Comparison of ENCODE assay signal across 12 cellular contexts in genomic region chr15:58473720-58474119, GRCh38. TPM values are rescaled to one million over a fixed set of nuclear protein-coding genes. Genes with fewer than 3 reads are reported as not detected.
DNase-seq lines count a peak whose midpoint lies in the region; ATAC-seq, FAIRE-seq and TF ChIP-seq lines count a peak whose summit lies in the region.
"Had no signal": no experiment of that assay in that cellular context is flagged by ENCODE, and none has a peak within 500 bp of the region (broad histone marks: within the 10 kb centered on the region; RNA-seq: fewer than 3 reads in every experiment).

No MANE protein-coding gene starts in this region.

- DNase-seq in activated CD4-positive, alpha-beta T cell treated with anti-CD3 and anti-CD28 coated beads, Interleukin-2, amount 10 ng/mL, durations not matched to agents 7 days and 5 days, result no peak
- no peak for DNase-seq in activated CD4-positive, alpha-beta T cell treated with anti-CD3 and anti-CD28 coated beads, Interleukin-2, amount 50 U/mL, for 48 hours
- DNase-seq in RPMI7951 (ENCODE audit: low read depth), result peak; percentile 78
- peak; percentile 87 for DNase-seq in endothelial cell of umbilical vein (ENCODE audit: low read depth, low spot score)
- no peak for DNase-seq in NCI-H774 (lab: John Stamatoyannopoulos, UW)
- no peak for DNase-seq in LoVo (ENCODE audit: low spot score)
- DNase-seq: nucleus accumbens, transverse colon had no signal

- CTCF ChIA-PET in activated CD4-positive, alpha-beta T cell treated with anti-CD3 and anti-CD28 coated beads, Interleukin-2, amount 10 ng/mL, durations not matched to agents 7 days and 5 days (lab: Charles Lee), result interaction anchor here (1.5 to 3.5 kb wide), 2 partner anchors 13 to 14 kb away, joined by 4 to 14 read pairs; no protein-coding TSS in a partner anchor
- CTCF ChIA-PET in endothelial cell of umbilical vein (lab: Charles Lee), result interaction anchor here (1.1 kb wide), 1 partner anchor 73 kb away, joined by 3 read pairs; no protein-coding TSS in a partner anchor

- TF ChIP-seq CTCF in endothelial cell of umbilical vein (IDR thresholded peaks at IDR 0.05; ENCODE audit: extremely low read depth in 1 of 2, insufficient read depth in 1 of 2, low read depth in 1 of 2, low read length in 2 of 2), result no peak

- no peaks in the 10 kb centered on the region for H3K79me2 ChIP-seq in endothelial cell of umbilical vein (ENCODE audit: control insufficient read depth, insufficient read depth, low read length)

- no TSS peak for BruUV-seq in endothelial cell of umbilical vein (replicated peaks; lab: Mats Ljungman, UMichigan)

- dilution Hi-C loops in endothelial cell of umbilical vein (cut with MboI; ENCODE audit: extremely low pct_ligation_motif_present, low sequenced_read_pairs), result no loop called here

- H3K9me3 ChIP-seq in endothelial cell of umbilical vein (replicated peaks; ENCODE audit: control insufficient read depth, insufficient read depth, low read length), result no peaks in the 10 kb centered on the region
- H3K9me3 ChIP-seq: transverse colon had no signal

- peaks cover 30% of the 10 kb centered on the region for H3K4me1 ChIP-seq in endothelial cell of umbilical vein (ENCODE audit: control insufficient read depth, extremely low read depth, insufficient read depth, low read length)

- H3K27me3 Mint-ChIP-seq in activated CD4-positive, alpha-beta T cell treated with anti-CD3 and anti-CD28 coated beads, Interleukin-2, amount 10 ng/mL, durations not matched to agents 7 days and 5 days, result no peaks in the 10 kb centered on the region
- H3K27me3 Mint-ChIP-seq in stimulated activated naive CD8-positive, alpha-beta T cell treated with anti-CD3 and anti-CD28 coated beads, Interleukin-15, Interleukin-2, amounts not matched to agents 100 ng/mL and 50 ng/mL, for 24 hours, result no peaks in the 10 kb centered on the region

- intact Hi-C loops in endothelial cell of umbilical vein (cut with micrococcal nuclease), result loop anchor here (1.0 to 2.0 kb wide), 4 partner anchors 16 to 73 kb away; no protein-coding TSS in a partner anchor

- peak overlapping the region; percentile 37 for H3K27ac ChIP-seq in endothelial cell of umbilical vein (ENCODE audit: insufficient read depth, low read depth, low read length)
- H3K27ac ChIP-seq: C4-2B had no signal

- H3K4me3 ChIP-seq in endothelial cell of umbilical vein (replicated peaks in 1 of 3; ENCODE audit: insufficient read depth in 1 of 3, low read depth in 1 of 3, low read length in 3 of 3), result no peak overlapping the region
- H3K4me3 ChIP-seq: transverse colon had no signal

- no peak for FAIRE-seq in endothelial cell of umbilical vein (lab: Jason Lieb, UNC)

- no peaks in the 10 kb centered on the region for H3K9me1 ChIP-seq in endothelial cell of umbilical vein (replicated peaks; ENCODE audit: control insufficient read depth, extremely low read depth, insufficient read depth, low read length)

- H3K9ac ChIP-seq in endothelial cell of umbilical vein (replicated peaks; ENCODE audit: extremely low read depth, insufficient read depth, low read length), result no peak overlapping the region

- peak overlapping the region; percentile 92 for H3K27ac Mint-ChIP-seq in activated CD4-positive, alpha-beta T cell treated with anti-CD3 and anti-CD28 coated beads, Interleukin-2, amount 10 ng/mL, durations not matched to agents 7 days and 5 days
- H3K27ac Mint-ChIP-seq in stimulated activated naive CD8-positive, alpha-beta T cell treated with anti-CD3 and anti-CD28 coated beads, Interleukin-15, Interleukin-2, amounts not matched to agents 100 ng/mL and 50 ng/mL, for 24 hours, result peak overlapping the region; percentile 94
- H3K27ac Mint-ChIP-seq: dendritic cell treated with granulocyte-macrophage colony-stimulating factor and Interleukin-4, amounts not matched to agents 40 ng/mL and 50 ng/mL, for 4 days had no signal

- ATAC-seq in GM21526 (IDR thresholded peaks at IDR 0.05; ENCODE audit: low FRiP score, unreplicated experiment), result no peak

- peaks cover 64% of the 10 kb centered on the region for H3K4me1 Mint-ChIP-seq in activated CD4-positive, alpha-beta T cell treated with anti-CD3 and anti-CD28 coated beads, Interleukin-2, amount 10 ng/mL, durations not matched to agents 7 days and 5 days
- H3K4me1 Mint-ChIP-seq in stimulated activated naive CD8-positive, alpha-beta T cell treated with anti-CD3 and anti-CD28 coated beads, Interleukin-15, Interleukin-2, amounts not matched to agents 100 ng/mL and 50 ng/mL, for 24 hours (ENCODE audit: low read depth), result peaks cover 77% of the 10 kb centered on the region

- H3K9me3 Mint-ChIP-seq in activated CD4-positive, alpha-beta T cell treated with anti-CD3 and anti-CD28 coated beads, Interleukin-2, amount 10 ng/mL, durations not matched to agents 7 days and 5 days, result peaks cover 4% of the 10 kb centered on the region
- H3K9me3 Mint-ChIP-seq in stimulated activated naive CD8-positive, alpha-beta T cell treated with anti-CD3 and anti-CD28 coated beads, Interleukin-15, Interleukin-2, amounts not matched to agents 100 ng/mL and 50 ng/mL, for 24 hours, result no peaks in the 10 kb centered on the region
- H3K9me3 Mint-ChIP-seq: dendritic cell treated with granulocyte-macrophage colony-stimulating factor and Interleukin-4, amounts not matched to agents 40 ng/mL and 50 ng/mL, for 4 days had no signal

- peaks cover 12% of the 10 kb centered on the region for H3K36me3 Mint-ChIP-seq in activated CD4-positive, alpha-beta T cell treated with anti-CD3 and anti-CD28 coated beads, Interleukin-2, amount 10 ng/mL, durations not matched to agents 7 days and 5 days (ENCODE audit: low read depth)
- H3K36me3 Mint-ChIP-seq in stimulated activated naive CD8-positive, alpha-beta T cell treated with anti-CD3 and anti-CD28 coated beads, Interleukin-15, Interleukin-2, amounts not matched to agents 100 ng/mL and 50 ng/mL, for 24 hours (ENCODE audit: low read depth), result peaks cover 6% of the 10 kb centered on the region

- TF ChIP-seq POLR2A in endothelial cell of umbilical vein (IDR thresholded peaks at IDR 0.05; ENCODE audit: low read depth, low read length), result peak; percentile 11

- no peak overlapping the region for H3K4me3 Mint-ChIP-seq in activated CD4-positive, alpha-beta T cell treated with anti-CD3 and anti-CD28 coated beads, Interleukin-2, amount 10 ng/mL, durations not matched to agents 7 days and 5 days
- H3K4me3 Mint-ChIP-seq in stimulated activated naive CD8-positive, alpha-beta T cell treated with anti-CD3 and anti-CD28 coated beads, Interleukin-15, Interleukin-2, amounts not matched to agents 100 ng/mL and 50 ng/mL, for 24 hours, result peak overlapping the region; percentile 78
- H3K4me3 Mint-ChIP-seq: dendritic cell treated with granulocyte-macrophage colony-stimulating factor and Interleukin-4, amounts not matched to agents 40 ng/mL and 50 ng/mL, for 4 days had no signal

- no peaks in the 10 kb centered on the region for H4K20me1 ChIP-seq in endothelial cell of umbilical vein (replicated peaks; ENCODE audit: control insufficient read depth, extremely low read depth, insufficient read depth, low read length)

- no peaks in the 10 kb centered on the region for H3K27me3 ChIP-seq in endothelial cell of umbilical vein (ENCODE audit: control insufficient read depth in 2 of 2, insufficient read depth in 2 of 2, low read length in 2 of 2)
- H3K27me3 ChIP-seq: transverse colon had no signal

- H3K4me2 ChIP-seq in endothelial cell of umbilical vein (ENCODE audit: insufficient read depth, low read length), result peak overlapping the region; percentile 50

- POLR2A ChIA-PET in activated CD4-positive, alpha-beta T cell treated with anti-CD3 and anti-CD28 coated beads, Interleukin-2, amount 10 ng/mL, durations not matched to agents 7 days and 5 days (lab: Charles Lee), result no interaction called here
- POLR2A ChIA-PET in endothelial cell of umbilical vein (lab: Charles Lee), result no interaction called here

- peak overlapping the region; percentile 5 for H2AFZ ChIP-seq in endothelial cell of umbilical vein (ENCODE audit: low read depth, low read length)

- H3K36me3 ChIP-seq in endothelial cell of umbilical vein (ENCODE audit: control insufficient read depth in 2 of 2, extremely low read depth in 1 of 2, insufficient read depth in 2 of 2, low read length in 2 of 2), result no peaks in the 10 kb centered on the region
- H3K36me3 ChIP-seq: transverse colon had no signal

TF ChIP-seq in endothelial cell of umbilical vein, 7 proteins besides CTCF, POLR2A, EP300 and RAD21:
- peak; percentile 50 for TF ChIP-seq GATA2 (IDR thresholded peaks at IDR 0.05; ENCODE audit: insufficient read depth, insufficient read length, low read depth, low read length)
- TF ChIP-seq, protein P1, sequence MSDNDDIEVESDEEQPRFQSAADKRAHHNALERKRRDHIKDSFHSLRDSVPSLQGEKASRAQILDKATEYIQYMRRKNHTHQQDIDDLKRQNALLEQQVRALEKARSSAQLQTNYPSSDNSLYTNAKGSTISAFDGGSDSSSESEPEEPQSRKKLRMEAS (IDR thresholded peaks at IDR 0.05; ENCODE audit: insufficient read depth, insufficient read length), result no peak
- TF ChIP-seq FOS (IDR thresholded peaks at IDR 0.05; ENCODE audit: borderline replicate concordance, insufficient read depth, low read length), result peak; percentile 56
- no peak for TF ChIP-seq EZH2 (IDR thresholded peaks at IDR 0.05; ENCODE audit: borderline replicate concordance, low read depth, low read length, severe bottlenecking)
- TF ChIP-seq JUN (IDR thresholded peaks at IDR 0.05; ENCODE audit: borderline replicate concordance, insufficient read depth, insufficient read length, low read depth), result peak; percentile 49
- TF ChIP-seq POLR2AphosphoS5 (IDR thresholded peaks at IDR 0.05; ENCODE audit: insufficient read depth, low read depth, low read length), result no peak
- TF ChIP-seq MYC (IDR thresholded peaks at IDR 0.05; ENCODE audit: low read depth, low read length), result no peak

RNA-seq across cellular contexts. Expression of gene LIPC, which starts 41.9 kb away (rescaled TPM):
- 1 to 10 TPM; 1.5 to 3.9 TPM for total RNA-seq in activated CD4-positive, alpha-beta T cell treated with anti-CD3 and anti-CD28 coated beads, Interleukin-2, amount 10 ng/mL, durations not matched to agents 7 days and 5 days
- total RNA-seq in RPMI7951 (2014; rRNA removed; shearing (Covaris generic)), result not detected in 2 replicates
- total RNA-seq in endothelial cell of umbilical vein, result not detected in 2 replicates
- polyA plus RNA-seq in endothelial cell of umbilical vein, result not detected in 2 replicates
- polyA plus RNA-seq in endothelial cell of umbilical vein (2011; cell fraction: cytosol; rRNA removed), result 0.04 TPM in 1 of 2 replicates, not detected in the other
- polyA plus RNA-seq in endothelial cell of umbilical vein (2011; cell fraction: nucleus; rRNA removed), result not detected in 2 replicates
- not detected in 2 replicates for polyA plus RNA-seq in endothelial cell of umbilical vein (2012)
- not detected in 2 replicates for polyA minus RNA-seq in endothelial cell of umbilical vein
- polyA minus RNA-seq in endothelial cell of umbilical vein (2011; cell fraction: cytosol; rRNA and poly(A)+ RNA removed), result not detected
- not detected in 2 replicates for polyA minus RNA-seq in endothelial cell of umbilical vein (2011; cell fraction: nucleus; rRNA and poly(A)+ RNA removed)

Comparison
In these comparisons a context has a peak if more than half of its experiments do, and no peak if none do; other contexts are left out.
1. DNase-seq: peak in RPMI7951 (single experiment) and endothelial cell of umbilical vein (single experiment); none in activated CD4-positive, alpha-beta T cell treated with anti-CD3 and anti-CD28 coated beads, Interleukin-2, amount 10 ng/mL, durations not matched to agents 7 days and 5 days (single experiment), activated CD4-positive, alpha-beta T cell treated with anti-CD3 and anti-CD28 coated beads, Interleukin-2, amount 50 U/mL, for 48 hours (0 of 2), NCI-H774 (single experiment) and LoVo (single experiment).